24 cellular contexts compared by ENCODE assay signal in the genomic region with DNA sequence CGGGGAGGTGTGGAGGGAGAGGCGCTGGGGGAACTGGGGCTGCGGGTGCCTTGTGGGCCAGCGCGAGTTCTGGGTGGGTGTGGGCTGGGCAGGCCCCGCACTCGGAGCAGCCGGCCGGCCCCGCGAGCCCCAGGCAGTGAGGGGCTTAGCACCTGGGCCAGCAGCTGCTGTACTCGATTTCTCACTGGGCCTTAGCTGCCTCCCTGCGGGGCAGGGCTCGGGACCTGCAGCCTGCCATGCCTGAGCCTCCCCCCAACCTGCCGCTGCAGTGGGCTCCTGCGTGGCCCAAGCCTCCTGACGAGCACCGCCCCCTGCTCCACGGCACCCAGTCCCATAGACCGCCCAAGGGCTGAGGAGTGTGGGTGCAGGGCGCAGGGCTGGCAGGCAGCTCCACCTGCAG.
"Had no signal": no experiment of that assay in that cellular context is flagged by ENCODE, and none has a peak within 500 bp of the region (broad histone marks: within the 10 kb centered on the region; RNA-seq: fewer than 3 reads in every experiment).

No MANE protein-coding gene starts in this region.

- ATAC-seq: foreskin keratinocyte, gastroesophageal sphincter, left cardiac atrium, left lung, left ventricle myocardium superior, lower lobe of right lung, mucosa of descending colon had no signal

- H3K27ac ChIP-seq: coronary artery, dorsolateral prefrontal cortex, esophagus muscularis mucosa, foreskin keratinocyte, gastroesophageal sphincter, hepatocyte, left lung, lower lobe of right lung had no signal

- H3K4me3 ChIP-seq: coronary artery, dorsolateral prefrontal cortex, esophagus muscularis mucosa, gastroesophageal sphincter, hepatocyte, left lung, lower lobe of right lung, mucosa of descending colon had no signal

- DNase-seq: dermis blood vessel endothelial cell; dorsolateral prefrontal cortex; effector CD4-positive, alpha-beta T cell; effector memory CD4-positive, alpha-beta T cell; foreskin keratinocyte; glutamatergic neuron; head of caudate nucleus; hypothalamus; immature natural killer cell; islet precursor cell; left cardiac atrium; left ventricle myocardium superior; lower lobe of right lung; mesenchymal stem cell; naive B cell had no signal

- H3K36me3 ChIP-seq: esophagus muscularis mucosa, gastroesophageal sphincter, left lung, lower lobe of right lung had no signal

- H3K9me3 ChIP-seq: esophagus muscularis mucosa, gastroesophageal sphincter, lower lobe of right lung, mucosa of descending colon had no signal

- H3K4me1 ChIP-seq: foreskin keratinocyte, gastroesophageal sphincter, left lung, lower lobe of right lung had no signal

- FAIRE-seq: colon, endothelial cell of umbilical vein, frontal cortex had no signal

- H3K27me3 ChIP-seq: esophagus muscularis mucosa, gastroesophageal sphincter, hepatocyte, left lung had no signal
